In genomic region chr7:25831901-25832411, GRCh38 we compare ENCODE assay signal across 15 cellular contexts.
DNase-seq lines count a peak whose midpoint lies in the region; ATAC-seq and TF ChIP-seq lines count a peak whose summit lies in the region.
"Had no signal": no experiment of that assay in that cellular context is flagged by ENCODE, and none has a peak within 500 bp of the region (broad histone marks: within the 10 kb centered on the region; RNA-seq: fewer than 3 reads in every experiment).

No MANE protein-coding gene starts in this region.

- TF ChIP-seq CTCF in colonic mucosa (IDR thresholded peaks at IDR 0.05) = no peak
- TF ChIP-seq CTCF in testis (IDR thresholded peaks at IDR 0.05) = no peak

- no peaks in the 10 kb centered on the region for H3K9me3 ChIP-seq in SJSA1 (replicated peaks)
- no peaks in the 10 kb centered on the region for H3K9me3 ChIP-seq in colonic mucosa
- H3K9me3 ChIP-seq in muscle layer of duodenum (ENCODE audit: control insufficient read depth in 1 of 2, low read length in 2 of 2) = no peaks in the 10 kb centered on the region
- no peaks in the 10 kb centered on the region for H3K9me3 ChIP-seq in testis

- H3K36me3 ChIP-seq in SJSA1 (no peaks in the 10 kb centered on the region), colonic mucosa (no peaks in the 10 kb centered on the region), muscle layer of duodenum (ENCODE audit: control insufficient read depth in 1 of 2, insufficient read depth in 2 of 2, low read length in 2 of 2) (no peaks in the 10 kb centered on the region), testis (ENCODE audit: low read depth, missing control alignments) (no peaks in the 10 kb centered on the region)

- no peak overlapping the region for H3K9ac ChIP-seq in colonic mucosa (ENCODE audit: low read depth in 2 of 2, low read length in 2 of 2)

- intact Hi-C loops in colonic mucosa (cut with DNase I) (loop anchor here (10.0 kb wide), 1 partner anchor 107 kb away; no protein-coding TSS in a partner anchor), testis (cut with DNase I; ENCODE audit: low total_unique reads) (no loop called here)

- H3K27me3 ChIP-seq in SJSA1 (replicated peaks) (no peaks in the 10 kb centered on the region), colonic mucosa (no peaks in the 10 kb centered on the region), muscle layer of duodenum (ENCODE audit: low read depth, low read length) (no peaks in the 10 kb centered on the region), testis (no peaks in the 10 kb centered on the region)

- H3K27ac ChIP-seq in SJSA1 = peak overlapping the region; percentile 69
- H3K27ac ChIP-seq in colonic mucosa = peak overlapping the region; percentile 2
- peak overlapping the region; percentile 23 for H3K27ac ChIP-seq in muscle layer of duodenum (ENCODE audit: low read length)
- H3K27ac ChIP-seq in testis = peak overlapping the region; percentile 81 to 92

- no peak for TF ChIP-seq POLR2A in testis (IDR thresholded peaks at IDR 0.05)

- H3K4me3 ChIP-seq in SJSA1 (no peak overlapping the region), colonic mucosa (no peak overlapping the region), muscle layer of duodenum (ENCODE audit: low read depth in 1 of 2, low read length in 2 of 2) (no peak overlapping the region), testis (peak overlapping the region in 1 of 2 donors; percentile 6)

- DNase-seq in SJSA1 (ENCODE audit: low read depth in 1 of 2, low spot score in 2 of 2) (peak in 1 of 2 experiments; percentile 87), colonic mucosa (no peak), testis (no peak), RKO (ENCODE audit: low spot score) (no peak), NCI-H774 (lab: John Stamatoyannopoulos, UW) (no peak)
- DNase-seq: activated CD4-positive, alpha-beta T cell treated with anti-CD3 and anti-CD28 coated beads for 1 hour; activated T-cell treated with anti-CD3 and anti-CD28 coated beads, Interleukin-2, amount 50 U/mL, for 72 hours; COR-L47; NCI-H1092 treated with DMSO at 0.1 percent for 48 hours; NCI-H82; stimulated activated CD4-positive, alpha-beta T cell treated with anti-CD3 and anti-CD28 coated beads, Interleukin-4, amount 100 ng/mL, for 1 hour; stimulated activated naive CD8-positive, alpha-beta T cell treated with anti-CD3 and anti-CD28 coated beads, Interleukin-15, Interleukin-2, amounts not matched to agents 100 U/mL and 50 U/mL, for 24 hours had no signal

- ATAC-seq in GM18498 (IDR thresholded peaks at IDR 0.05; ENCODE audit: unreplicated experiment) = no peak
- ATAC-seq: activated T-cell treated with anti-CD3 and anti-CD28 coated beads, Interleukin-2, amount 50 U/mL, for 72 hours; SK-N-SH treated with all-trans-retinoic acid at 6 μM for 48 hours; stimulated activated naive CD8-positive, alpha-beta T cell treated with anti-CD3 and anti-CD28 coated beads, Interleukin-15, Interleukin-2, amounts not matched to agents 100 U/mL and 50 U/mL, for 24 hours had no signal

- WGBS in testis, 2 donors = 24 to 26% methylated on average over 5 of the region's 5 CpGs

- peaks cover 48% of the 10 kb centered on the region for H3K4me1 ChIP-seq in SJSA1 (replicated peaks)
- no peaks in the 10 kb centered on the region for H3K4me1 ChIP-seq in colonic mucosa
- H3K4me1 ChIP-seq in muscle layer of duodenum (ENCODE audit: control insufficient read depth in 1 of 2, insufficient read depth in 2 of 2, low read length in 2 of 2) = peaks cover 7 to 20% of the 10 kb centered on the region in 2 donors
- peaks cover 24% of the 10 kb centered on the region for H3K4me1 ChIP-seq in testis

Comparison
In these comparisons a context has a peak if more than half of its experiments do, and no peak if none do; other contexts are left out.
1. H3K27ac ChIP-seq: peak in every context shown above with its lines; median percentile 86 in testis; 69 in SJSA1; 23 in muscle layer of duodenum; 2 in colonic mucosa.